ENCODE assay signal across 22 cellular contexts in the genomic region with DNA sequence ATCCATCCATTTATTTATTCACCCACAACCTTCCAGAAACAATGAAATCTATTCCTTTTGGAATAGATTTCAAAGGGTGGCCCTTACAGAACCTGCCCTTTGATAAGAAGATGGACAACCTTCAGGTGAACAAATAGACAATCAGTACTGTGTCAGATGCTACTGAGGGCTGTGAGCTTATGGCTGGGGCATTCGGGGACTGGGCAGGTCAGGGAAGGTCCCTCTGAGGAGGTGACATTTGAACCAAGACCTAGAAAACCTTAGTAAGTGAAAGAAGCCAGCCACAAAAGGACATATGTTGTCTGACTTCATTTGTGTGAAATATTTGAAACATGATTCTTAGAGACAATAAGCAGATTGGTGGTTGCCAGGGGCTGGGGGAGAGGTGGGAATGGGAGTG. TPM values are rescaled to one million over a fixed set of nuclear protein-coding genes. Genes with fewer than 3 reads are reported as not detected.
DNase-seq lines count a peak whose midpoint lies in the region; ATAC-seq lines count a peak whose summit lies in the region.
"Had no signal": no experiment of that assay in that cellular context is flagged by ENCODE, and none has a peak within 500 bp of the region (broad histone marks: within the 10 kb centered on the region; RNA-seq: fewer than 3 reads in every experiment).

No MANE protein-coding gene starts in this region.

- no peak overlapping the region for H3K4me3 Mint-ChIP-seq in stimulated activated naive CD8-positive, alpha-beta T cell treated with anti-CD3 and anti-CD28 coated beads, Interleukin-15, Interleukin-2, amounts not matched to agents 100 ng/mL and 50 ng/mL, for 24 hours
- H3K4me3 Mint-ChIP-seq in stimulated activated naive CD8-positive, alpha-beta T cell treated with anti-CD3 and anti-CD28 coated beads, Interleukin-15, amount 100 ng/mL, for 72 hours: no peak overlapping the region
- H3K4me3 Mint-ChIP-seq in activated T-helper 17 cell treated with anti-CD3 and anti-CD28 coated beads, Interleukin-2, amount 50 U/mL, for 72 hours: no peak overlapping the region
- H3K4me3 Mint-ChIP-seq: H9 had no signal

- H3K27me3 ChIP-seq in H7 (ENCODE audit: control insufficient read depth, insufficient read depth, low read length): no peaks in the 10 kb centered on the region

- H3K9me3 ChIP-seq in mesodermal cell (ENCODE audit: control insufficient read depth, low read length): peaks cover 13% of the 10 kb centered on the region

- peak overlapping the region; percentile 0 for H3K27ac ChIP-seq in mesodermal cell (ENCODE audit: low read depth, low read length, severe bottlenecking)
- H3K27ac ChIP-seq: GM23248 had no signal

- no peak for DNase-seq in stimulated activated naive CD8-positive, alpha-beta T cell treated with anti-CD3 and anti-CD28 coated beads, Interleukin-15, amount 100 ng/mL, for 72 hours
- no peak for DNase-seq in H7
- DNase-seq: C1 segment of cervical spinal cord; Calu3; CD4-positive, alpha-beta memory T cell; COR-L47; DMS53; DMS79 treated with DMSO at 0.1 percent for 48 hours; GF-D8; GM23248; H9 had no signal

- peaks cover 28% of the 10 kb centered on the region for H3K4me1 Mint-ChIP-seq in stimulated activated naive CD8-positive, alpha-beta T cell treated with anti-CD3 and anti-CD28 coated beads, Interleukin-15, Interleukin-2, amounts not matched to agents 100 ng/mL and 50 ng/mL, for 24 hours (ENCODE audit: low read depth)
- H3K4me1 Mint-ChIP-seq in stimulated activated naive CD8-positive, alpha-beta T cell treated with anti-CD3 and anti-CD28 coated beads, Interleukin-15, amount 100 ng/mL, for 72 hours: peaks cover 6% of the 10 kb centered on the region
- H3K4me1 Mint-ChIP-seq in activated T-helper 17 cell treated with anti-CD3 and anti-CD28 coated beads, Interleukin-2, amount 50 U/mL, for 72 hours: peaks cover 12% of the 10 kb centered on the region
- H3K4me1 Mint-ChIP-seq: H9 had no signal

- H3K4me1 ChIP-seq in mesodermal cell (ENCODE audit: control insufficient read depth, insufficient read depth, low read length, poor library complexity, severe bottlenecking): peaks cover 18% of the 10 kb centered on the region

- peak overlapping the region; percentile 21 for H3K27ac Mint-ChIP-seq in stimulated activated naive CD8-positive, alpha-beta T cell treated with anti-CD3 and anti-CD28 coated beads, Interleukin-15, Interleukin-2, amounts not matched to agents 100 ng/mL and 50 ng/mL, for 24 hours
- no peak overlapping the region for H3K27ac Mint-ChIP-seq in stimulated activated naive CD8-positive, alpha-beta T cell treated with anti-CD3 and anti-CD28 coated beads, Interleukin-15, amount 100 ng/mL, for 72 hours
- no peak overlapping the region for H3K27ac Mint-ChIP-seq in activated T-helper 17 cell treated with anti-CD3 and anti-CD28 coated beads, Interleukin-2, amount 50 U/mL, for 72 hours

- H3K36me3 ChIP-seq in mesodermal cell (ENCODE audit: control insufficient read depth, insufficient read depth, low read length) (no peaks in the 10 kb centered on the region), H7 (replicated peaks; ENCODE audit: control insufficient read depth, insufficient read depth, low read length) (no peaks in the 10 kb centered on the region)

- WGBS in mesodermal cell (ENCODE audit: insufficient coverage in 2 of 2), 2 experiments: 70 to 89% methylated on average over 1 of the region's 1 CpG

- H3K9me3 Mint-ChIP-seq in stimulated activated naive CD8-positive, alpha-beta T cell treated with anti-CD3 and anti-CD28 coated beads, Interleukin-15, Interleukin-2, amounts not matched to agents 100 ng/mL and 50 ng/mL, for 24 hours: peaks cover 12% of the 10 kb centered on the region
- H3K9me3 Mint-ChIP-seq in stimulated activated naive CD8-positive, alpha-beta T cell treated with anti-CD3 and anti-CD28 coated beads, Interleukin-15, amount 100 ng/mL, for 72 hours: peaks cover 9 to 18% of the 10 kb centered on the region in 2 donors
- H3K9me3 Mint-ChIP-seq in activated T-helper 17 cell treated with anti-CD3 and anti-CD28 coated beads, Interleukin-2, amount 50 U/mL, for 72 hours: peaks cover 4% of the 10 kb centered on the region

- H3K36me3 Mint-ChIP-seq in stimulated activated naive CD8-positive, alpha-beta T cell treated with anti-CD3 and anti-CD28 coated beads, Interleukin-15, Interleukin-2, amounts not matched to agents 100 ng/mL and 50 ng/mL, for 24 hours (ENCODE audit: low read depth): peaks cover 7% of the 10 kb centered on the region
- H3K36me3 Mint-ChIP-seq in activated T-helper 17 cell treated with anti-CD3 and anti-CD28 coated beads, Interleukin-2, amount 50 U/mL, for 72 hours (ENCODE audit: low read depth): no peaks in the 10 kb centered on the region
- H3K36me3 Mint-ChIP-seq: CD4-positive, alpha-beta memory T cell had no signal

- ATAC-seq in stimulated activated naive CD8-positive, alpha-beta T cell treated with anti-CD3 and anti-CD28 coated beads, Interleukin-15, amount 100 ng/mL, for 72 hours: no peak
- peak; percentile 30 for ATAC-seq in activated T-helper 17 cell treated with anti-CD3 and anti-CD28 coated beads, Interleukin-2, amount 50 U/mL, for 72 hours (replicated peaks)
- ATAC-seq in GM18867 (IDR thresholded peaks at IDR 0.05; ENCODE audit: unreplicated experiment): no peak
- ATAC-seq: HCT116 had no signal

- peaks cover 3% of the 10 kb centered on the region for H3K27me3 Mint-ChIP-seq in stimulated activated naive CD8-positive, alpha-beta T cell treated with anti-CD3 and anti-CD28 coated beads, Interleukin-15, Interleukin-2, amounts not matched to agents 100 ng/mL and 50 ng/mL, for 24 hours
- no peaks in the 10 kb centered on the region for H3K27me3 Mint-ChIP-seq in stimulated activated naive CD8-positive, alpha-beta T cell treated with anti-CD3 and anti-CD28 coated beads, Interleukin-15, amount 100 ng/mL, for 72 hours
- peaks cover 11% of the 10 kb centered on the region for H3K27me3 Mint-ChIP-seq in activated T-helper 17 cell treated with anti-CD3 and anti-CD28 coated beads, Interleukin-2, amount 50 U/mL, for 72 hours

- H3K4me3 ChIP-seq in mesodermal cell (ENCODE audit: extremely low read depth, insufficient read depth, low read length, poor library complexity, severe bottlenecking) (no peak overlapping the region), H7 (ENCODE audit: insufficient read depth, low read depth, low read length) (no peak overlapping the region)
- H3K4me3 ChIP-seq: GM23248 had no signal

RNA-seq across cellular contexts. Expression of a gene that starts 15.7 kb away (rescaled TPM):
- total RNA-seq in activated T-helper 17 cell treated with anti-CD3 and anti-CD28 coated beads, Interleukin-2, amount 50 U/mL, for 72 hours: not detected
- not detected for polyA plus RNA-seq in mesodermal cell (2013, experiment 1 of 2)
- polyA plus RNA-seq in mesodermal cell (2013, experiment 2 of 2): not detected
- total RNA-seq in H7 (2014; rRNA removed; shearing (Covaris generic)): not detected in 2 replicates
- total RNA-seq: A172; A673; Calu3; CD4-positive, alpha-beta memory T cell; Daoy; G401; GM23248; H1; H9 had no signal
- polyA plus RNA-seq: BJ; CD4-positive, alpha-beta memory T cell; GM23248; H1 had no signal

RNA-seq across cellular contexts. Expression of a gene that starts 38.5 kb away (rescaled TPM):
- total RNA-seq in activated T-helper 17 cell treated with anti-CD3 and anti-CD28 coated beads, Interleukin-2, amount 50 U/mL, for 72 hours: not detected
- polyA plus RNA-seq in mesodermal cell (2013, experiment 1 of 2): not detected
- not detected for polyA plus RNA-seq in mesodermal cell (2013, experiment 2 of 2)
- total RNA-seq in H7 (2014; rRNA removed; shearing (Covaris generic)): not detected in 2 replicates
- total RNA-seq: A172; A673; Calu3; CD4-positive, alpha-beta memory T cell; Daoy; G401; GM23248; H1; H9 had no signal
- polyA plus RNA-seq: BJ; CD4-positive, alpha-beta memory T cell; GM23248; H1 had no signal

RNA-seq across cellular contexts. Expression of a gene that starts 52.5 kb away (rescaled TPM):
- total RNA-seq in activated T-helper 17 cell treated with anti-CD3 and anti-CD28 coated beads, Interleukin-2, amount 50 U/mL, for 72 hours: not detected
- not detected for polyA plus RNA-seq in mesodermal cell (2013, experiment 1 of 2)
- not detected for polyA plus RNA-seq in mesodermal cell (2013, experiment 2 of 2)
- not detected in 2 replicates for total RNA-seq in H7 (2014; rRNA removed; shearing (Covaris generic))
- total RNA-seq: A172; A673; Calu3; CD4-positive, alpha-beta memory T cell; Daoy; G401; GM23248; H1; H9 had no signal
- polyA plus RNA-seq: BJ; CD4-positive, alpha-beta memory T cell; GM23248; H1 had no signal
